9 cellular contexts compared by ENCODE assay signal in genomic region chr17:4740025-4740351, GRCh38. TPM values are rescaled to one million over a fixed set of nuclear protein-coding genes. Genes with fewer than 3 reads are reported as not detected.
DNase-seq lines count a peak whose midpoint lies in the region; ATAC-seq and TF ChIP-seq lines count a peak whose summit lies in the region.
"Had no signal": no experiment of that assay in that cellular context is flagged by ENCODE, and none has a peak within 500 bp of the region (broad histone marks: within the 10 kb centered on the region; RNA-seq: fewer than 3 reads in every experiment).

No MANE protein-coding gene starts in this region.

- no peak overlapping the region for H2BK15ac ChIP-seq in IMR-90 (ENCODE audit: low read depth, low read length)

- H3K4me1 ChIP-seq in IMR-90 (ENCODE audit: control insufficient read depth, insufficient read depth, low read length) = peaks cover 7% of the 10 kb centered on the region; the same call in 1 of the 2 replicates
- H3K4me1 ChIP-seq in naive thymus-derived CD4-positive, alpha-beta T cell (ENCODE audit: control insufficient read depth in 2 of 2, insufficient read depth in 2 of 2, low read length in 2 of 2) = peaks cover 12 to 15% of the 10 kb centered on the region in 2 donors

- H3K9ac ChIP-seq in IMR-90 (ENCODE audit: low read depth, low read length) = no peak overlapping the region

- H2AFZ ChIP-seq in IMR-90 (replicated peaks; ENCODE audit: low read length, poor library complexity) = peak overlapping the region; percentile 93

- no peaks in the 10 kb centered on the region for H4K20me1 ChIP-seq in IMR-90 (ENCODE audit: insufficient read depth, low read length)

- H2BK120ac ChIP-seq in IMR-90 (ENCODE audit: low read depth, low read length) = no peak overlapping the region

- no peak overlapping the region for H3K4ac ChIP-seq in IMR-90 (ENCODE audit: low read depth, low read length)

- no peak overlapping the region for H3K27ac ChIP-seq in IMR-90 (ENCODE audit: insufficient read depth, low read length)
- H3K27ac ChIP-seq in dorsolateral prefrontal cortex = peak overlapping the region in 9 of 59 donors; percentile 28 to 77 (median 75)
- H3K27ac ChIP-seq in naive thymus-derived CD4-positive, alpha-beta T cell (ENCODE audit: low read depth, low read length) = no peak overlapping the region

- no peaks in the 10 kb centered on the region for H3K9me3 ChIP-seq in IMR-90 (ENCODE audit: control insufficient read depth, insufficient read depth, low read length)
- H3K9me3 ChIP-seq in naive thymus-derived CD4-positive, alpha-beta T cell (ENCODE audit: control insufficient read depth in 2 of 3, low read length in 3 of 3) = no peaks in the 10 kb centered on the region

- ATAC-seq in IMR-90 (ENCODE audit: low read depth) (no peak), HG03565 (IDR thresholded peaks at IDR 0.05; ENCODE audit: unreplicated experiment) (no peak)
- ATAC-seq in naive thymus-derived CD4-positive, alpha-beta T cell = no peak

- H3K4me3 ChIP-seq in AG04449 (ENCODE audit: low read depth, low read length) (peak overlapping the region; percentile 66), IMR-90 (ENCODE audit: insufficient read depth, low read depth, low read length) (peak overlapping the region; percentile 90), dorsolateral prefrontal cortex (peak overlapping the region; percentile 42 to 89 (median 76))
- peak overlapping the region; percentile 72 for H3K4me3 ChIP-seq in naive thymus-derived CD4-positive, alpha-beta T cell (ENCODE audit: low read length)

- peaks cover 0 to 36% (median 6%) of the 10 kb centered on the region in 5 donors for H3K27me3 Mint-ChIP-seq in naive thymus-derived CD4-positive, alpha-beta T cell

- intact Hi-C loops in IMR-90 (cut with micrococcal nuclease) = no loop called here
- intact Hi-C loops in dorsolateral prefrontal cortex (cut with DNase I) = no loop called here
- intact Hi-C loops in naive thymus-derived CD4-positive, alpha-beta T cell (cut with micrococcal nuclease) = no loop called here

- BruUV-seq in IMR-90 (replicated peaks; lab: Mats Ljungman, UMichigan) = no TSS peak

- no peak overlapping the region for H3K18ac ChIP-seq in IMR-90 (ENCODE audit: low read depth, low read length)

- TF ChIP-seq CTCF in AG04449 (IDR thresholded peaks at IDR 0.05; ENCODE audit: insufficient read depth, low read length, missing control alignments) (no peak), IMR-90 (conservative IDR thresholded peaks at IDR 0.05; ENCODE audit: low read depth, low read length) (no peak), dorsolateral prefrontal cortex (IDR thresholded peaks at IDR 0.05 in 54 of 56, conservative IDR thresholded peaks at IDR 0.05 in 2 of 56; ENCODE audit: low read depth in 1 of 56, partially characterized antibody in 56 of 56) (no peak)

- no peak overlapping the region for H2AK5ac ChIP-seq in IMR-90 (ENCODE audit: low read depth, low read length)

- H2BK20ac ChIP-seq in IMR-90 (ENCODE audit: low read depth, low read length) = no peak overlapping the region

- TF ChIP-seq RAD21 in IMR-90 (IDR thresholded peaks at IDR 0.05; ENCODE audit: low read length) = no peak

- H4K91ac ChIP-seq in IMR-90 (ENCODE audit: insufficient read depth, low read depth, low read length) = no peak overlapping the region

- dilution Hi-C loops in IMR-90 (cut with HindIII; ENCODE audit: low sequenced_read_pairs, unreplicated experiment) = no loop called here

- no peaks in the 10 kb centered on the region for H3K79me1 ChIP-seq in IMR-90 (ENCODE audit: low read depth in 1 of 2, low read length in 2 of 2)

- WGBS in IMR-90 (ENCODE audit: extremely low coverage in 2 of 2, insufficient read length in 1 of 2), 2 experiments = 9% methylated on average over 2 of the region's 13 CpGs; no CpG with 5 or more reads in 1 of the 2 experiments

- H3K9me1 ChIP-seq in IMR-90 (ENCODE audit: insufficient read depth, low read length) = no peaks in the 10 kb centered on the region

- no peak overlapping the region for H4K5ac ChIP-seq in IMR-90 (ENCODE audit: low read depth, low read length)

- peak overlapping the region; percentile 51 to 94 (median 70) for H3K27ac Mint-ChIP-seq in naive thymus-derived CD4-positive, alpha-beta T cell

- POLR2A ChIA-PET in AG04449 (lab: Yijun Ruan, JAX) = no interaction called here
- POLR2A ChIA-PET in IMR-90 (lab: Charles Lee; ENCODE audit: unreplicated experiment) = no interaction called here
- POLR2A ChIA-PET in naive thymus-derived CD4-positive, alpha-beta T cell (lab: Charles Lee) = interaction anchor here (1.3 to 2.7 kb wide), 2 partner anchors 25 to 50 kb away, joined by 6 to 12 read pairs; no protein-coding TSS in a partner anchor

- no peak overlapping the region for H3K14ac ChIP-seq in IMR-90 (replicated peaks; ENCODE audit: low read depth, low read length)

- no peak overlapping the region for H2AK9ac ChIP-seq in IMR-90 (replicated peaks; ENCODE audit: low read depth, low read length, poor library complexity)

- H3K36me3 Mint-ChIP-seq in naive thymus-derived CD4-positive, alpha-beta T cell = peaks cover 0 to 1% (median 0%) of the 10 kb centered on the region in 5 donors

- H3K4me1 Mint-ChIP-seq in naive thymus-derived CD4-positive, alpha-beta T cell = peaks cover 12 to 26% (median 16%) of the 10 kb centered on the region in 7 donors

- H3K4me2 ChIP-seq in IMR-90 (ENCODE audit: low read depth, low read length) = peak overlapping the region; percentile 41

- CTCF ChIA-PET in AG04449 (lab: Yijun Ruan, JAX) (no interaction called here), IMR-90 (lab: Yijun Ruan, JAX) (no interaction called here)
- CTCF ChIA-PET in naive thymus-derived CD4-positive, alpha-beta T cell (lab: Charles Lee) = no interaction called here

- peaks cover 64% of the 10 kb centered on the region for H3K27me3 ChIP-seq in IMR-90 (ENCODE audit: control insufficient read depth, insufficient read depth, low read length)
- peaks cover 0 to 31% (median 10%) of the 10 kb centered on the region in 45 donors for H3K27me3 ChIP-seq in dorsolateral prefrontal cortex
- no peaks in the 10 kb centered on the region for H3K27me3 ChIP-seq in naive thymus-derived CD4-positive, alpha-beta T cell (ENCODE audit: control insufficient read depth in 2 of 2, insufficient read depth in 2 of 2, low read length in 2 of 2)

- no peaks in the 10 kb centered on the region for H3K9me3 Mint-ChIP-seq in naive thymus-derived CD4-positive, alpha-beta T cell

- peak overlapping the region; percentile 68 to 91 (median 84) for H3K4me3 Mint-ChIP-seq in naive thymus-derived CD4-positive, alpha-beta T cell

- in situ Hi-C loops in IMR-90 (cut with MboI; ENCODE audit: low sequenced_read_pairs) = no loop called here

- no peak for DNase-seq in AG04449 (ENCODE audit: low read depth, low spot score)
- DNase-seq in IMR-90 = no peak
- DNase-seq in dorsolateral prefrontal cortex = no peak
- DNase-seq in naive thymus-derived CD4-positive, alpha-beta T cell = no peak
- no peak for DNase-seq in NCI-H1092 (lab: John Stamatoyannopoulos, UW)
- DNase-seq in KG1 (lab: John Stamatoyannopoulos, UW) = no peak
- DNase-seq in Kasumi-1 (lab: John Stamatoyannopoulos, UW) = no peak

- H4K8ac ChIP-seq in IMR-90 (ENCODE audit: low read depth in 2 of 2, low read length in 2 of 2) = no peak overlapping the region

- no peak overlapping the region for H2BK5ac ChIP-seq in IMR-90 (ENCODE audit: low read depth, low read length, poor library complexity, severe bottlenecking)

- no peak overlapping the region for H3K56ac ChIP-seq in IMR-90 (ENCODE audit: extremely low read depth, insufficient read depth, low read length)

- TF ChIP-seq POLR2A in IMR-90 (IDR thresholded peaks at IDR 0.05; ENCODE audit: low read depth, low read length) = no peak

- H3K23ac ChIP-seq in IMR-90 (ENCODE audit: low read depth, low read length) = 0 out of 2 replicates have a peak overlapping the region, but pooled peaks have one; percentile 7

- H3K36me3 ChIP-seq in IMR-90 (ENCODE audit: control insufficient read depth, insufficient read depth, low read length) = no peaks in the 10 kb centered on the region
- peaks cover 0 to 4% (median 0%) of the 10 kb centered on the region in 3 experiments for H3K36me3 ChIP-seq in naive thymus-derived CD4-positive, alpha-beta T cell (ENCODE audit: control insufficient read depth in 2 of 3, insufficient read depth in 3 of 3, low read length in 3 of 3)

RNA-seq across cellular contexts. Expression of gene CXCL16, which starts 0.3 kb away (rescaled TPM):
- total RNA-seq in IMR-90 (2012; rRNA removed) (0.28 and 0.36 TPM in 2 replicates), dorsolateral prefrontal cortex (10 to 100 TPM in 86 of 120 experiments, 1 to 10 TPM in 34; 4.0 to 31.9 (median 13.0) TPM)
- 1.2 and 1.6 TPM in 2 replicates for polyA plus RNA-seq in IMR-90 (2012; rRNA removed)
- polyA plus RNA-seq in IMR-90 (2012; cell fraction: cytosol; rRNA removed) = 0.97 and 2.4 TPM in 2 replicates
- 0.62 and 0.70 TPM in 2 replicates for polyA plus RNA-seq in IMR-90 (2012; cell fraction: nucleus; rRNA removed; ENCODE audit: low replicate concordance)
- total RNA-seq in naive thymus-derived CD4-positive, alpha-beta T cell = 10 to 100 TPM in 2 of 5 experiments, 1 to 10 TPM in 3; 2.6 to 68.0 (median 3.4) TPM
- polyA plus RNA-seq in naive thymus-derived CD4-positive, alpha-beta T cell = 1 to 10 TPM; 1.2 to 4.4 TPM
- polyA plus RNA-seq: neural cell had no signal

RNA-seq across cellular contexts. Expression of gene ZMYND15, which starts 0.4 kb away (rescaled TPM):
- total RNA-seq in IMR-90 (2012; rRNA removed) (under 0.01 TPM in 1 of 2 replicates, not detected in the other), dorsolateral prefrontal cortex (1 to 10 TPM in 92 of 120 experiments, under 1 TPM in 28; 0.46 to 3.6 (median 1.4) TPM)
- 0.07 and 0.14 TPM in 2 replicates for polyA plus RNA-seq in IMR-90 (2012; rRNA removed)
- 0.08 and 0.14 TPM in 2 replicates for polyA plus RNA-seq in IMR-90 (2012; cell fraction: cytosol; rRNA removed)
- polyA plus RNA-seq in IMR-90 (2012; cell fraction: nucleus; rRNA removed; ENCODE audit: low replicate concordance) = 0.55 and 0.61 TPM in 2 replicates
- total RNA-seq in naive thymus-derived CD4-positive, alpha-beta T cell = 1 to 10 TPM in 2 of 5 experiments, under 1 TPM in 2, not detected in 1; 0.22 to 5.2 (median 1.4) TPM
- not detected for polyA plus RNA-seq in naive thymus-derived CD4-positive, alpha-beta T cell
- polyA plus RNA-seq: neural cell had no signal

RNA-seq across cellular contexts. Expression of gene MED11, which starts 8.8 kb away (rescaled TPM):
- total RNA-seq in IMR-90 (2012; rRNA removed) (9.9 and 10.3 TPM in 2 replicates), dorsolateral prefrontal cortex (10 to 100 TPM in 112 of 120 experiments, 1 to 10 TPM in 8; 7.9 to 21.7 (median 14.7) TPM)
- 23.3 and 24.1 TPM in 2 replicates for polyA plus RNA-seq in IMR-90 (2012; rRNA removed)
- polyA plus RNA-seq in IMR-90 (2012; cell fraction: cytosol; rRNA removed) = 25.5 and 30.9 TPM in 2 replicates
- polyA plus RNA-seq in IMR-90 (2012; cell fraction: nucleus; rRNA removed; ENCODE audit: low replicate concordance) = 10.3 and 13.5 TPM in 2 replicates
- 10 to 100 TPM; 10.4 to 32.0 (median 25.5) TPM for total RNA-seq in naive thymus-derived CD4-positive, alpha-beta T cell
- polyA plus RNA-seq in naive thymus-derived CD4-positive, alpha-beta T cell = 10 to 100 TPM; 43.2 to 73.9 TPM

RNA-seq across cellular contexts. Expression of gene ARRB2, which starts 29.6 kb away (rescaled TPM):
- total RNA-seq in IMR-90 (2012; rRNA removed) (3.9 and 6.1 TPM in 2 replicates), dorsolateral prefrontal cortex (100 to 1,000 TPM in 45 of 120 experiments, 10 to 100 TPM in 75; 66.2 to 131 (median 94.9) TPM)
- polyA plus RNA-seq in IMR-90 (2012; rRNA removed) = 10.6 and 12.5 TPM in 2 replicates
- polyA plus RNA-seq in IMR-90 (2012; cell fraction: cytosol; rRNA removed) = 6.2 and 8.6 TPM in 2 replicates
- 17.0 and 18.2 TPM in 2 replicates for polyA plus RNA-seq in IMR-90 (2012; cell fraction: nucleus; rRNA removed; ENCODE audit: low replicate concordance)
- total RNA-seq in naive thymus-derived CD4-positive, alpha-beta T cell = 100 to 1,000 TPM; 270 to 601 (median 377) TPM
- polyA plus RNA-seq in naive thymus-derived CD4-positive, alpha-beta T cell = 10 to 100 TPM; 34.8 to 35.0 TPM

RNA-seq across cellular contexts. Expression of gene TM4SF5, which starts 31.7 kb away (rescaled TPM):
- not detected in 2 replicates for total RNA-seq in IMR-90 (2012; rRNA removed)
- not detected in 2 replicates for polyA plus RNA-seq in IMR-90 (2012; rRNA removed)
- polyA plus RNA-seq in IMR-90 (2012; cell fraction: cytosol; rRNA removed) = not detected in 2 replicates
- not detected in 2 replicates for polyA plus RNA-seq in IMR-90 (2012; cell fraction: nucleus; rRNA removed; ENCODE audit: low replicate concordance)
- total RNA-seq in dorsolateral prefrontal cortex = not detected
- total RNA-seq in naive thymus-derived CD4-positive, alpha-beta T cell = not detected
- not detected for polyA plus RNA-seq in naive thymus-derived CD4-positive, alpha-beta T cell
- polyA plus RNA-seq: neural cell had no signal
